ENCODE assay signal across 21 cellular contexts in the genomic region with DNA sequence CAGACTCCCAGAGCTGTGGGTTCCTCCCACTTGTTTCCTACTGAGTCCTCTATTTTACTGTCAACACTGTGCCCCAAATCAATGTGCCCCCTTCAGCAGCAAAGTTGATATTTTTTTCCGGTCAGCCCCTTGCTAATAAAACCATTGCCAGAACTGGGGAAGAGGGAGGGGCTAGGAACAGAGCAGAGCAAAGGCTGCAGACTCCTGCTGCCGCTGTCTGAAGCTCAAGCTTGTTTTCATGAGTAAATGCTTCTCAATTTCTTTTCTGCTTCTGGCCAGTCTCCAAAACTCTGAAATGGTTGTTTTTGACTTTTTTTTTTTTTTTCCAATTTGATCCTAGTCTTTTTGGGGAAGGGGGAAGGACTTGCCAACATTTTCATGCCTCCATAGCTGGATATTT.
"Had no signal": no experiment of that assay in that cellular context is flagged by ENCODE, and none has a peak within 500 bp of the region (broad histone marks: within the 10 kb centered on the region; RNA-seq: fewer than 3 reads in every experiment).

No MANE protein-coding gene starts in this region.

- H3K9me3 Mint-ChIP-seq: natural killer cell had no signal

- H3K4me1 ChIP-seq: colonic mucosa, esophagus squamous epithelium, parathyroid adenoma, psoas muscle, sigmoid colon had no signal

- H3K36me3 Mint-ChIP-seq: natural killer cell, neural progenitor cell had no signal

- H2AFZ ChIP-seq: hepatocyte, neural progenitor cell, parathyroid adenoma had no signal

- H3K27ac Mint-ChIP-seq: natural killer cell had no signal

- DNase-seq: colonic mucosa; dermis blood vessel endothelial cell; esophagus squamous epithelium; foreskin keratinocyte; head of caudate nucleus; kidney; left cardiac atrium; left ventricle myocardium superior; natural killer cell; nucleus accumbens; psoas muscle; retina; sigmoid colon; small intestine; stimulated activated CD4-positive, alpha-beta T cell treated with anti-CD3 and anti-CD28 coated beads, Interleukin-12 subunit alpha, Interleukin-12 subunit beta, amount 100 ng/mL, for 4 hours; stimulated activated CD4-positive, alpha-beta T cell treated with anti-CD3 and anti-CD28 coated beads, Interleukin-2, amount 100 ng/mL, for 48 hours; stimulated activated naive CD4-positive, alpha-beta T cell treated with Interleukin-2 at 50 U/mL for 16 hours; trophoblast cell had no signal

- H3K9me3 ChIP-seq: colonic mucosa, esophagus squamous epithelium, psoas muscle, sigmoid colon had no signal

- H3K79me2 ChIP-seq: hepatocyte, parathyroid adenoma had no signal

- H3K36me3 ChIP-seq: colonic mucosa, esophagus squamous epithelium, neural progenitor cell, sigmoid colon had no signal

- H3K4me3 ChIP-seq: colonic mucosa, esophagus squamous epithelium, hepatocyte, neural progenitor cell, psoas muscle, sigmoid colon had no signal

- H3K27ac ChIP-seq: colonic mucosa, esophagus squamous epithelium, foreskin keratinocyte, hepatocyte, neural progenitor cell, parathyroid adenoma, psoas muscle, sigmoid colon had no signal

- H3K9ac ChIP-seq: neural progenitor cell, parathyroid adenoma had no signal

- H3K4me1 Mint-ChIP-seq: natural killer cell had no signal

- H3K4me3 Mint-ChIP-seq: natural killer cell, neural progenitor cell had no signal

- H3K4me2 ChIP-seq: hepatocyte, neural progenitor cell had no signal

- H3K27me3 ChIP-seq: colonic mucosa, foreskin keratinocyte, hepatocyte, neural progenitor cell had no signal
